ENCODE assay signal across 9 cellular contexts in the genomic region with DNA sequence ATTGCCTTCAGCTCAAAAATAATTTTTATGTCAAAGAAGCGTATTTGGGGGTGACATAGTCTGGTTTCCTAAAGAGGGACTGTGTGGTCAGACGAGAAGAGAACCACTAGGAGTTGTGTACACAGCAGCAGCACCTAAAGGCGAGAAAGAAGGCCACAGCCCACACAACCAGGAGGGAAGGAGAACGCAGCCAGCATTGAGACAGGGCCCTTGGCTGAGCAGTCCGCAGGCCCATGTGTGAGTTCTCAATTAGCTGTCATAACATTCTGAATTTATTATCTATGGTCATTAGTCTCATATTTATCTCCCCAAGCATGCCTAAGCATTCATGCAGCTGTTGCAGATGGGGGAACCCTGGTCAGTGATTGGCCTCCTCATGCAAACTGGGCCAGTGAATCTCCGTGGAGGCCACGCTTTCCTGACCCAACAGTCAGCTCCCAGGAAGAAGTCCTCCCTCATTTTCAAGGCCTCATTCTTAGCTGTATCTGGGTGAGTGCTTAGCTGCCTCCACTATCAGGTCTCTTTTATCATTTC.
DNase-seq lines count a peak whose midpoint lies in the region; ATAC-seq and TF ChIP-seq lines count a peak whose summit lies in the region.
"Had no signal": no experiment of that assay in that cellular context is flagged by ENCODE, and none has a peak within 500 bp of the region (broad histone marks: within the 10 kb centered on the region; RNA-seq: fewer than 3 reads in every experiment).

No MANE protein-coding gene starts in this region.

- H3K27ac Mint-ChIP-seq in GM23338 = no peak overlapping the region
- H3K27ac Mint-ChIP-seq in effector memory CD8-positive, alpha-beta T cell = peak overlapping the region in 1 of 2 donors; percentile 12

- H3K4me1 ChIP-seq in GM23338 (ENCODE audit: insufficient read depth) = peaks cover 23% of the 10 kb centered on the region
- peaks cover 35% of the 10 kb centered on the region for H3K4me1 ChIP-seq in OCI-LY1 (ENCODE audit: insufficient read depth, low read length, severe bottlenecking)
- H3K4me1 ChIP-seq in mucosa of descending colon (ENCODE audit: low read depth) = no peaks in the 10 kb centered on the region

- no peak overlapping the region for H3K27ac ChIP-seq in GM23338 (ENCODE audit: low read depth)
- peak overlapping the region; percentile 91 for H3K27ac ChIP-seq in OCI-LY1 (ENCODE audit: low read depth, low read length, poor library complexity, severe bottlenecking)

- H3K9me2 ChIP-seq in GM23338 (ENCODE audit: insufficient read depth) = no peaks in the 10 kb centered on the region; the same call in 1 of the 2 replicates
- no peaks in the 10 kb centered on the region for H3K9me2 ChIP-seq in OCI-LY1 (ENCODE audit: low read depth, low read length)

- ATAC-seq in GM18498 (IDR thresholded peaks at IDR 0.05; ENCODE audit: unreplicated experiment) = peak; percentile 77
- peak; percentile 86 for ATAC-seq in GM23338
- ATAC-seq in mucosa of descending colon = peak; percentile 38
- ATAC-seq in effector memory CD8-positive, alpha-beta T cell (replicated peaks) = no peak
- no peak for ATAC-seq in HG02970 (IDR thresholded peaks at IDR 0.05; ENCODE audit: low FRiP score, unreplicated experiment)

- peak overlapping the region; percentile 65 for H3K9ac ChIP-seq in OCI-LY1 (ENCODE audit: low read length)

- DNase-seq in GM23338 (ENCODE audit: low spot score) = peak; percentile 46
- no peak for DNase-seq in mucosa of descending colon
- DNase-seq in SIG-M5 treated with dmso at 0.1 percent for 504 hours (lab: John Stamatoyannopoulos, UW; ENCODE audit: unreplicated experiment) = no peak
- DNase-seq in effector memory CD8-positive, alpha-beta T cell = no peak
- no peak for DNase-seq in activated CD4-positive, alpha-beta T cell treated with anti-CD3 and anti-CD28 coated beads, Interleukin-2, amount 50 U/mL, for 48 hours

- H3K79me2 ChIP-seq in GM23338 (replicated peaks; ENCODE audit: insufficient read depth) (no peaks in the 10 kb centered on the region), OCI-LY1 (ENCODE audit: insufficient read depth, low read length) (no peaks in the 10 kb centered on the region; the same call in 1 of the 2 replicates)

- H3K4me2 ChIP-seq in GM23338 (peak overlapping the region; percentile 51), OCI-LY1 (ENCODE audit: low read length) (peak overlapping the region; percentile 62)

- H3K27me3 ChIP-seq in GM23338 (ENCODE audit: insufficient read depth) (peaks cover 74% of the 10 kb centered on the region), OCI-LY1 (ENCODE audit: insufficient read depth, low read length) (no peaks in the 10 kb centered on the region)

- no peaks in the 10 kb centered on the region for H3F3A ChIP-seq in GM23338 (replicated peaks; ENCODE audit: low read depth)
- H3F3A ChIP-seq in OCI-LY1 (ENCODE audit: insufficient read depth, low read length) = no peaks in the 10 kb centered on the region

- H3K36me3 Mint-ChIP-seq in GM23338 (ENCODE audit: low read depth) = peaks cover 16% of the 10 kb centered on the region; the same call in 2 of the 3 replicates
- H3K36me3 Mint-ChIP-seq in effector memory CD8-positive, alpha-beta T cell (ENCODE audit: insufficient read depth) = no peaks in the 10 kb centered on the region

- intact Hi-C loops in mucosa of descending colon (cut with DNase I, micrococcal nuclease) = no loop called here

- H3K9me3 Mint-ChIP-seq in GM23338 = peaks cover 39% of the 10 kb centered on the region
- no peaks in the 10 kb centered on the region for H3K9me3 Mint-ChIP-seq in effector memory CD8-positive, alpha-beta T cell

- H3K4me3 ChIP-seq in GM23338 = peak overlapping the region; percentile 20; the same call in 1 of the 2 replicates
- peak overlapping the region; percentile 47 for H3K4me3 ChIP-seq in OCI-LY1 (ENCODE audit: low read depth, low read length, poor library complexity, severe bottlenecking)
- H3K4me3 ChIP-seq in mucosa of descending colon = no peak overlapping the region

- no peaks in the 10 kb centered on the region for H4K20me1 ChIP-seq in GM23338 (replicated peaks; ENCODE audit: insufficient read depth)
- H4K20me1 ChIP-seq in OCI-LY1 (ENCODE audit: insufficient read depth, low read length) = no peaks in the 10 kb centered on the region

- peaks cover 20% of the 10 kb centered on the region for H3K4me1 Mint-ChIP-seq in GM23338
- H3K4me1 Mint-ChIP-seq in effector memory CD8-positive, alpha-beta T cell (ENCODE audit: low read depth in 2 of 2) = no peaks in the 10 kb centered on the region

- 0 out of 3 replicates have a peak overlapping the region, but pooled peaks have one; percentile 15 for H3K4me3 Mint-ChIP-seq in GM23338
- H3K4me3 Mint-ChIP-seq in effector memory CD8-positive, alpha-beta T cell = no peak overlapping the region
- H3K4me3 Mint-ChIP-seq: stimulated activated naive CD8-positive, alpha-beta T cell treated with anti-CD3 and anti-CD28 coated beads, Interleukin-15, Interleukin-2, amounts not matched to agents 100 ng/mL and 50 ng/mL, for 24 hours had no signal

- peaks cover 81% of the 10 kb centered on the region for H3K27me3 Mint-ChIP-seq in GM23338 (ENCODE audit: insufficient read depth, low read depth, poor library complexity)
- H3K27me3 Mint-ChIP-seq in effector memory CD8-positive, alpha-beta T cell = no peaks in the 10 kb centered on the region
- H3K27me3 Mint-ChIP-seq: stimulated activated naive CD8-positive, alpha-beta T cell treated with anti-CD3 and anti-CD28 coated beads, Interleukin-15, Interleukin-2, amounts not matched to agents 100 ng/mL and 50 ng/mL, for 24 hours had no signal

- H3K9me3 ChIP-seq in OCI-LY1 (ENCODE audit: low read length) (peaks cover 10% of the 10 kb centered on the region), mucosa of descending colon (peaks cover 3% of the 10 kb centered on the region)

- H3K36me3 ChIP-seq in GM23338 (ENCODE audit: insufficient read depth) (0 out of 2 replicates have a peak, but pooled peaks cover under 1% of the 10 kb centered on the region), OCI-LY1 (ENCODE audit: insufficient read depth, low read length) (peaks cover 27% of the 10 kb centered on the region), mucosa of descending colon (ENCODE audit: low read depth) (no peaks in the 10 kb centered on the region)

- no peak overlapping the region for H2AFZ ChIP-seq in GM23338
- H2AFZ ChIP-seq in OCI-LY1 (ENCODE audit: low read length) = peak overlapping the region; percentile 17; the same call in 1 of the 2 replicates

- TF ChIP-seq CTCF in GM23338 (conservative IDR thresholded peaks at IDR 0.05; ENCODE audit: low read depth in 2 of 2) = no peak
- peak; percentile 26; the same call in 1 of the 2 replicates for TF ChIP-seq CTCF in OCI-LY1 (IDR thresholded peaks at IDR 0.05; ENCODE audit: low read length)
- TF ChIP-seq CTCF in mucosa of descending colon (IDR thresholded peaks at IDR 0.05) = no peak

TF ChIP-seq in GM23338, 12 proteins besides CTCF, POLR2A, EP300 and RAD21 (continues in another document):
- TF ChIP-seq EZH2phosphoT487 (IDR thresholded peaks at IDR 0.05; ENCODE audit: unreplicated experiment) (no peak), CREB1 (CRISPR knock-in tag; IDR thresholded peaks at IDR 0.05; ENCODE audit: low read depth) (no peak), STAT1 (IDR thresholded peaks at IDR 0.05; ENCODE audit: unreplicated experiment) (no peak), EZH2 (IDR thresholded peaks at IDR 0.05; ENCODE audit: low read depth, unreplicated experiment) (no peak), POLR2AphosphoS5 (IDR thresholded peaks at IDR 0.05; ENCODE audit: low read depth) (no peak)
- TF ChIP-seq, protein P1, sequence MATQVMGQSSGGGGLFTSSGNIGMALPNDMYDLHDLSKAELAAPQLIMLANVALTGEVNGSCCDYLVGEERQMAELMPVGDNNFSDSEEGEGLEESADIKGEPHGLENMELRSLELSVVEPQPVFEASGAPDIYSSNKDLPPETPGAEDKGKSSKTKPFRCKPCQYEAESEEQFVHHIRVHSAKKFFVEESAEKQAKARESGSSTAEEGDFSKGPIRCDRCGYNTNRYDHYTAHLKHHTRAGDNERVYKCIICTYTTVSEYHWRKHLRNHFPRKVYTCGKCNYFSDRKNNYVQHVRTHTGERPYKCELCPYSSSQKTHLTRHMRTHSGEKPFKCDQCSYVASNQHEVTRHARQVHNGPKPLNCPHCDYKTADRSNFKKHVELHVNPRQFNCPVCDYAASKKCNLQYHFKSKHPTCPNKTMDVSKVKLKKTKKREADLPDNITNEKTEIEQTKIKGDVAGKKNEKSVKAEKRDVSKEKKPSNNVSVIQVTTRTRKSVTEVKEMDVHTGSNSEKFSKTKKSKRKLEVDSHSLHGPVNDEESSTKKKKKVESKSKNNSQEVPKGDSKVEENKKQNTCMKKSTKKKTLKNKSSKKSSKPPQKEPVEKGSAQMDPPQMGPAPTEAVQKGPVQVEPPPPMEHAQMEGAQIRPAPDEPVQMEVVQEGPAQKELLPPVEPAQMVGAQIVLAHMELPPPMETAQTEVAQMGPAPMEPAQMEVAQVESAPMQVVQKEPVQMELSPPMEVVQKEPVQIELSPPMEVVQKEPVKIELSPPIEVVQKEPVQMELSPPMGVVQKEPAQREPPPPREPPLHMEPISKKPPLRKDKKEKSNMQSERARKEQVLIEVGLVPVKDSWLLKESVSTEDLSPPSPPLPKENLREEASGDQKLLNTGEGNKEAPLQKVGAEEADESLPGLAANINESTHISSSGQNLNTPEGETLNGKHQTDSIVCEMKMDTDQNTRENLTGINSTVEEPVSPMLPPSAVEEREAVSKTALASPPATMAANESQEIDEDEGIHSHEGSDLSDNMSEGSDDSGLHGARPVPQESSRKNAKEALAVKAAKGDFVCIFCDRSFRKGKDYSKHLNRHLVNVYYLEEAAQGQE (IDR thresholded peaks at IDR 0.05; ENCODE audit: unreplicated experiment) = no peak

Comparison
In these comparisons a context has a peak if more than half of its experiments do, and no peak if none do; other contexts are left out.
1. ATAC-seq: peak in GM18498 (single experiment), GM23338 (single experiment) and mucosa of descending colon (single experiment); none in effector memory CD8-positive, alpha-beta T cell (single experiment) and HG02970 (single experiment).